1 cellular context compared by ENCODE assay signal in the genomic region with DNA sequence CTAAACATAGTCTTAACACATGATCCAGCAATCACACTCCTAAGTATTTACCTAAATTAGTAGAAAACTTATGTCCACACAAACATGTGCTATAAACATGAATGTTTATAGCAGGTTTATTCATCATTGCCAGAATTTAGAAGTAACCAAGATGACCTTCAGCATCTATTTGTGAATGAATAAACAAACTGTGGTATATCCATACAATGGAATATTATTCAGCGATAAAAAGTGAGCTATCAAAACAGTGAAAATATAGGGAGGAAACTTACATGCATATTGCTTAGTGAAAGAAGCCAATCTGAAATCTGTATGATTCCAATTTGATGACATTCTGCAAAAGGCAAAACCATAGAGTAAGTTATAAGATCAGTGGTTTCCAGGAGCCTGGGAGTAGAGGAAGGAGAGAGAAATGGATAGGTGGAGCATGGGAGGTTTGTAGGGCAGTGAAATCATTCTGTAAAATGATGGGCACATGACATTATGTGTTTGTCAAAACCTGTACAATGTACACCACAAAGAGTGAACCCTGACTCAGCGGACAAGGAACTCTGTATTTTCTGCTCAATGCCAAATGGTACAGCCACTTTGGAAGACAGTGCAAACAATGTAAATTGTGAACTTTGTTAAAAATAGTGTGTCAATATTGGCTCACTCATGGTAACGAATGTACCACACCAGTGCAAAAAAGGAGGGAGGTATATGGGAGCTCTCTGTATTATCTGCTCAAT.
A peak's percentile ranks its signal among the peaks of the same experiment; 100 is the strongest.
TF ChIP-seq lines count a peak whose summit lies in the region.

No MANE protein-coding gene starts in this region.

TF ChIP-seq in HepG2, 621 proteins besides CTCF, POLR2A, EP300 and RAD21 (continued from another document and continues in another):
- TF ChIP-seq ZBTB25 (CRISPR knock-in tag; IDR thresholded peaks at IDR 0.05), result peak; percentile 66; the same call in 1 of the 2 replicates
- no peak for TF ChIP-seq NPAS2 (CRISPR knock-in tag; IDR thresholded peaks at IDR 0.05; ENCODE audit: borderline replicate concordance)
- TF ChIP-seq TRIM24 (CRISPR knock-in tag; IDR thresholded peaks at IDR 0.05), result 0 out of 2 replicates have a peak, but pooled peaks have one; percentile 45
- TF ChIP-seq HOXA9 (CRISPR knock-in tag; IDR thresholded peaks at IDR 0.05; ENCODE audit: borderline replicate concordance), result no peak
- TF ChIP-seq YEATS4 (CRISPR knock-in tag; IDR thresholded peaks at IDR 0.05; ENCODE audit: borderline replicate concordance), result peak; percentile 61; the same call in 1 of the 2 replicates
- TF ChIP-seq THAP8 (CRISPR knock-in tag; IDR thresholded peaks at IDR 0.05; ENCODE audit: borderline replicate concordance), result no peak
- no peak for TF ChIP-seq ZNF101 (CRISPR knock-in tag; IDR thresholded peaks at IDR 0.05; ENCODE audit: borderline replicate concordance, low read depth)
- TF ChIP-seq, protein P1, sequence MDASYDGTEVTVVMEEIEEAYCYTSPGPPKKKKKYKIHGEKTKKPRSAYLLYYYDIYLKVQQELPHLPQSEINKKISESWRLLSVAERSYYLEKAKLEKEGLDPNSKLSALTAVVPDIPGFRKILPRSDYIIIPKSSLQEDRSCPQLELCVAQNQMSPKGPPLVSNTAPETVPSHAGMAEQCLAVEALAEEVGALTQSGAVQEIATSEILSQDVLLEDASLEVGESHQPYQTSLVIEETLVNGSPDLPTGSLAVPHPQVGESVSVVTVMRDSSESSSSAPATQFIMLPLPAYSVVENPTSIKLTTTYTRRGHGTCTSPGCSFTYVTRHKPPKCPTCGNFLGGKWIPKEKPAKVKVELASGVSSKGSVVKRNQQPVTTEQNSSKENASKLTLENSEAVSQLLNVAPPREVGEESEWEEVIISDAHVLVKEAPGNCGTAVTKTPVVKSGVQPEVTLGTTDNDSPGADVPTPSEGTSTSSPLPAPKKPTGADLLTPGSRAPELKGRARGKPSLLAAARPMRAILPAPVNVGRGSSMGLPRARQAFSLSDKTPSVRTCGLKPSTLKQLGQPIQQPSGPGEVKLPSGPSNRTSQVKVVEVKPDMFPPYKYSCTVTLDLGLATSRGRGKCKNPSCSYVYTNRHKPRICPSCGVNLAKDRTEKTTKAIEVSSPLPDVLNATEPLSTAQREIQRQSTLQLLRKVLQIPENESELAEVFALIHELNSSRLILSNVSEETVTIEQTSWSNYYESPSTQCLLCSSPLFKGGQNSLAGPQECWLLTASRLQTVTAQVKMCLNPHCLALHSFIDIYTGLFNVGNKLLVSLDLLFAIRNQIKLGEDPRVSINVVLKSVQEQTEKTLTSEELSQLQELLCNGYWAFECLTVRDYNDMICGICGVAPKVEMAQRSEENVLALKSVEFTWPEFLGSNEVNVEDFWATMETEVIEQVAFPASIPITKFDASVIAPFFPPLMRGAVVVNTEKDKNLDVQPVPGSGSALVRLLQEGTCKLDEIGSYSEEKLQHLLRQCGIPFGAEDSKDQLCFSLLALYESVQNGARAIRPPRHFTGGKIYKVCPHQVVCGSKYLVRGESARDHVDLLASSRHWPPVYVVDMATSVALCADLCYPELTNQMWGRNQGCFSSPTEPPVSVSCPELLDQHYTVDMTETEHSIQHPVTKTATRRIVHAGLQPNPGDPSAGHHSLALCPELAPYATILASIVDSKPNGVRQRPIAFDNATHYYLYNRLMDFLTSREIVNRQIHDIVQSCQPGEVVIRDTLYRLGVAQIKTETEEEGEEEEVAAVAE (CRISPR knock-in tag; IDR thresholded peaks at IDR 0.05; ENCODE audit: borderline replicate concordance), result 0 out of 2 replicates have a peak, but pooled peaks have one; percentile 47
- peak; percentile 89 for TF ChIP-seq HNF4G (IDR thresholded peaks at IDR 0.05; ENCODE audit: borderline replicate concordance, low read depth, low read length)
- TF ChIP-seq HNF4G (CRISPR knock-in tag; IDR thresholded peaks at IDR 0.05; ENCODE audit: borderline replicate concordance, low read depth), result peak; percentile 50; the same call in 1 of the 2 replicates
- peak; percentile 90 for TF ChIP-seq NKX3-1 (CRISPR knock-in tag; IDR thresholded peaks at IDR 0.05)
- no peak for TF ChIP-seq ZNF703 (CRISPR knock-in tag; IDR thresholded peaks at IDR 0.05; ENCODE audit: borderline replicate concordance)
- TF ChIP-seq, protein P2, sequence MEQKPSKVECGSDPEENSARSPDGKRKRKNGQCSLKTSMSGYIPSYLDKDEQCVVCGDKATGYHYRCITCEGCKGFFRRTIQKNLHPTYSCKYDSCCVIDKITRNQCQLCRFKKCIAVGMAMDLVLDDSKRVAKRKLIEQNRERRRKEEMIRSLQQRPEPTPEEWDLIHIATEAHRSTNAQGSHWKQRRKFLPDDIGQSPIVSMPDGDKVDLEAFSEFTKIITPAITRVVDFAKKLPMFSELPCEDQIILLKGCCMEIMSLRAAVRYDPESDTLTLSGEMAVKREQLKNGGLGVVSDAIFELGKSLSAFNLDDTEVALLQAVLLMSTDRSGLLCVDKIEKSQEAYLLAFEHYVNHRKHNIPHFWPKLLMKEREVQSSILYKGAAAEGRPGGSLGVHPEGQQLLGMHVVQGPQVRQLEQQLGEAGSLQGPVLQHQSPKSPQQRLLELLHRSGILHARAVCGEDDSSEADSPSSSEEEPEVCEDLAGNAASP (CRISPR knock-in tag; IDR thresholded peaks at IDR 0.05; ENCODE audit: borderline replicate concordance), result 0 out of 2 replicates have a peak, but pooled peaks have one; percentile 17
- TF ChIP-seq ZMAT3 (CRISPR knock-in tag; conservative IDR thresholded peaks at IDR 0.05), result no peak
- TF ChIP-seq RFXANK (CRISPR knock-in tag; IDR thresholded peaks at IDR 0.05), result no peak
- no peak for TF ChIP-seq SCMH1 (CRISPR knock-in tag; IDR thresholded peaks at IDR 0.05; ENCODE audit: borderline replicate concordance)
- no peak for TF ChIP-seq SP2 (CRISPR knock-in tag; IDR thresholded peaks at IDR 0.05)
- TF ChIP-seq CHD2 (IDR thresholded peaks at IDR 0.05; ENCODE audit: low read depth, low read length), result no peak
- TF ChIP-seq HNF4A (CRISPR knock-in tag; IDR thresholded peaks at IDR 0.05), result peak; percentile 98
- peak; percentile 54; the same call in 1 of the 2 replicates for TF ChIP-seq CCDC6 (CRISPR knock-in tag; IDR thresholded peaks at IDR 0.05)
- no peak for TF ChIP-seq DNMT1 (CRISPR knock-in tag; IDR thresholded peaks at IDR 0.05)
- no peak for TF ChIP-seq ZNF768 (CRISPR knock-in tag; IDR thresholded peaks at IDR 0.05)
- TF ChIP-seq ZNF672 (CRISPR knock-in tag; IDR thresholded peaks at IDR 0.05), result no peak
- no peak for TF ChIP-seq TBL1XR1 (IDR thresholded peaks at IDR 0.05; ENCODE audit: borderline replicate concordance, low read length, partially characterized antibody)
- no peak for TF ChIP-seq ZBTB8A (CRISPR knock-in tag; IDR thresholded peaks at IDR 0.05; ENCODE audit: borderline replicate concordance, low read depth)
- no peak for TF ChIP-seq ZNF772 (CRISPR knock-in tag; IDR thresholded peaks at IDR 0.05)
- no peak for TF ChIP-seq HNRNPK (IDR thresholded peaks at IDR 0.05; ENCODE audit: low read depth, low read length, poor library complexity, severe bottlenecking)
- TF ChIP-seq POLR2G (IDR thresholded peaks at IDR 0.05; ENCODE audit: low read depth, low read length), result no peak
- TF ChIP-seq, protein P3, sequence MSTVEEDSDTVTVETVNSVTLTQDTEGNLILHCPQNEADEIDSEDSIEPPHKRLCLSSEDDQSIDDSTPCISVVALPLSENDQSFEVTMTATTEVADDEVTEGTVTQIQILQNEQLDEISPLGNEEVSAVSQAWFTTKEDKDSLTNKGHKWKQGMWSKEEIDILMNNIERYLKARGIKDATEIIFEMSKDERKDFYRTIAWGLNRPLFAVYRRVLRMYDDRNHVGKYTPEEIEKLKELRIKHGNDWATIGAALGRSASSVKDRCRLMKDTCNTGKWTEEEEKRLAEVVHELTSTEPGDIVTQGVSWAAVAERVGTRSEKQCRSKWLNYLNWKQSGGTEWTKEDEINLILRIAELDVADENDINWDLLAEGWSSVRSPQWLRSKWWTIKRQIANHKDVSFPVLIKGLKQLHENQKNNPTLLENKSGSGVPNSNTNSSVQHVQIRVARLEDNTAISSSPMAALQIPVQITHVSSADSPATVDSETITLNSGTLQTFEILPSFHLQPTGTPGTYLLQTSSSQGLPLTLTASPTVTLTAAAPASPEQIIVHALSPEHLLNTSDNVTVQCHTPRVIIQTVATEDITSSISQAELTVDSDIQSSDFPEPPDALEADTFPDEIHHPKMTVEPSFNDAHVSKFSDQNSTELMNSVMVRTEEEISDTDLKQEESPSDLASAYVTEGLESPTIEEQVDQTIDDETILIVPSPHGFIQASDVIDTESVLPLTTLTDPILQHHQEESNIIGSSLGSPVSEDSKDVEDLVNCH (CRISPR knock-in tag; IDR thresholded peaks at IDR 0.05), result no peak
- no peak for TF ChIP-seq CAMTA2 (CRISPR knock-in tag; IDR thresholded peaks at IDR 0.05; ENCODE audit: borderline replicate concordance)
- no peak for TF ChIP-seq TERF1 (CRISPR knock-in tag; IDR thresholded peaks at IDR 0.05)
- no peak for TF ChIP-seq TGIF2 (CRISPR knock-in tag; IDR thresholded peaks at IDR 0.05)
- TF ChIP-seq, protein P4, sequence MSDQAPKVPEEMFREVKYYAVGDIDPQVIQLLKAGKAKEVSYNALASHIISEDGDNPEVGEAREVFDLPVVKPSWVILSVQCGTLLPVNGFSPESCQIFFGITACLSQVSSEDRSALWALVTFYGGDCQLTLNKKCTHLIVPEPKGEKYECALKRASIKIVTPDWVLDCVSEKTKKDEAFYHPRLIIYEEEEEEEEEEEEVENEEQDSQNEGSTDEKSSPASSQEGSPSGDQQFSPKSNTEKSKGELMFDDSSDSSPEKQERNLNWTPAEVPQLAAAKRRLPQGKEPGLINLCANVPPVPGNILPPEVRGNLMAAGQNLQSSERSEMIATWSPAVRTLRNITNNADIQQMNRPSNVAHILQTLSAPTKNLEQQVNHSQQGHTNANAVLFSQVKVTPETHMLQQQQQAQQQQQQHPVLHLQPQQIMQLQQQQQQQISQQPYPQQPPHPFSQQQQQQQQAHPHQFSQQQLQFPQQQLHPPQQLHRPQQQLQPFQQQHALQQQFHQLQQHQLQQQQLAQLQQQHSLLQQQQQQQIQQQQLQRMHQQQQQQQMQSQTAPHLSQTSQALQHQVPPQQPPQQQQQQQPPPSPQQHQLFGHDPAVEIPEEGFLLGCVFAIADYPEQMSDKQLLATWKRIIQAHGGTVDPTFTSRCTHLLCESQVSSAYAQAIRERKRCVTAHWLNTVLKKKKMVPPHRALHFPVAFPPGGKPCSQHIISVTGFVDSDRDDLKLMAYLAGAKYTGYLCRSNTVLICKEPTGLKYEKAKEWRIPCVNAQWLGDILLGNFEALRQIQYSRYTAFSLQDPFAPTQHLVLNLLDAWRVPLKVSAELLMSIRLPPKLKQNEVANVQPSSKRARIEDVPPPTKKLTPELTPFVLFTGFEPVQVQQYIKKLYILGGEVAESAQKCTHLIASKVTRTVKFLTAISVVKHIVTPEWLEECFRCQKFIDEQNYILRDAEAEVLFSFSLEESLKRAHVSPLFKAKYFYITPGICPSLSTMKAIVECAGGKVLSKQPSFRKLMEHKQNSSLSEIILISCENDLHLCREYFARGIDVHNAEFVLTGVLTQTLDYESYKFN (CRISPR knock-in tag; conservative IDR thresholded peaks at IDR 0.05), result peak; percentile 97
- TF ChIP-seq KLF11 (CRISPR knock-in tag; IDR thresholded peaks at IDR 0.05), result 0 out of 2 replicates have a peak, but pooled peaks have one; percentile 22
- TF ChIP-seq SKIL (CRISPR knock-in tag; IDR thresholded peaks at IDR 0.05; ENCODE audit: borderline replicate concordance), result peak; percentile 81; the same call in 1 of the 2 replicates
- peak; percentile 85; the same call in 1 of the 2 replicates for TF ChIP-seq MIXL1 (CRISPR knock-in tag; IDR thresholded peaks at IDR 0.05)
- no peak for TF ChIP-seq ZSCAN31 (CRISPR knock-in tag; IDR thresholded peaks at IDR 0.05; ENCODE audit: low read depth)
- peak; percentile 90 for TF ChIP-seq FOXA1 (IDR thresholded peaks at IDR 0.05)
- peak; percentile 90 for TF ChIP-seq FOXA1 (CRISPR knock-in tag; IDR thresholded peaks at IDR 0.05)
- no peak for TF ChIP-seq ZFP36 (IDR thresholded peaks at IDR 0.05; ENCODE audit: borderline replicate concordance, low read depth, low read length, partially characterized antibody)
- TF ChIP-seq ZNF367 (CRISPR knock-in tag; IDR thresholded peaks at IDR 0.05; ENCODE audit: borderline replicate concordance), result no peak
- peak; percentile 45; the same call in 1 of the 2 replicates for TF ChIP-seq ZNF629 (CRISPR knock-in tag; conservative IDR thresholded peaks at IDR 0.05)
